23 cellular contexts compared by ENCODE assay signal in the genomic region with DNA sequence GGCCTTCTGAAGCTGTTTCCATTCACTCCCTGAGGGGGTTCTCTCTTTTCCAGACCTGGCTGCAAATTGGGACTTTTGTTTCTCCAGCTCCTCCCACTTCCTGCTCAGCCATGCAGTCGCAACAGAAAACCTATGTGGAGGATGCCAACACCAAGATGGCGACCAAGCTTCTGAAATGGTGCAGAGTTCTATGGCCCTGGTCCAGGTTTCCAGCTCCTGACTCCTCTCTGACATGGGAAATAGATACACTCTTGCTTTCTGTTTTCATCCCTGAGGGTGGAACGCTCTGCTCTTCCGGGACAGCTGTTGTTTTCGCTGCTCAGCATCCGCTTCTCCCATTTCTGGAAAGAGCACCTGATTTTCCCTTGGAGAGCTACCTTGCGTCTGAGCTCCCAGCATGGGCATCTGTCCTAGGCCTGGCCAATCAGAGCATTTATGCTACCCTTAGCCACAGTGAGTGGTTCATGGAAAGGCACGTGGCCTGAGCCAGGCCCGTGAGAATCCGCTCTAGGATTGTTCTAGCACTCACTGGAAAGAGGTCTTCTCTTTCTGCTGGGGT. TPM values are rescaled to one million over a fixed set of nuclear protein-coding genes. Genes with fewer than 3 reads are reported as not detected.
DNase-seq lines count a peak whose midpoint lies in the region; ATAC-seq and TF ChIP-seq lines count a peak whose summit lies in the region.
"Had no signal": no experiment of that assay in that cellular context is flagged by ENCODE, and none has a peak within 500 bp of the region (broad histone marks: within the 10 kb centered on the region; RNA-seq: fewer than 3 reads in every experiment).

No MANE protein-coding gene starts in this region.

- H3K27ac ChIP-seq in layer of hippocampus (ENCODE audit: low read depth, low read length): peak overlapping the region; percentile 60
- H3K27ac ChIP-seq: PC-9, SJSA1, spleen had no signal

- peaks cover 8% of the 10 kb centered on the region for H3K27me3 Mint-ChIP-seq in endothelial cell (ENCODE audit: unreplicated experiment)
- peaks cover 17% of the 10 kb centered on the region for H3K27me3 Mint-ChIP-seq in stimulated activated naive CD8-positive, alpha-beta T cell treated with anti-CD3 and anti-CD28 coated beads, Interleukin-15, amount 100 ng/mL, for 72 hours
- H3K27me3 Mint-ChIP-seq: stimulated activated naive CD8-positive, alpha-beta T cell treated with anti-CD3 and anti-CD28 coated beads, Interleukin-15, Interleukin-2, amounts not matched to agents 100 ng/mL and 50 ng/mL, for 24 hours had no signal

- peaks cover 26% of the 10 kb centered on the region for H3K4me1 Mint-ChIP-seq in endothelial cell (ENCODE audit: unreplicated experiment)
- H3K4me1 Mint-ChIP-seq in stimulated activated naive CD8-positive, alpha-beta T cell treated with anti-CD3 and anti-CD28 coated beads, Interleukin-15, amount 100 ng/mL, for 72 hours: peaks cover 6% of the 10 kb centered on the region
- H3K4me1 Mint-ChIP-seq: activated CD4-positive, alpha-beta T cell treated with anti-CD3 and anti-CD28 coated beads, Interleukin-2, amount 10 ng/mL, durations not matched to agents 7 days and 5 days; activated naive CD8-positive, alpha-beta T cell treated with anti-CD3 and anti-CD28 coated beads, Interleukin-2, amount 50 U/mL, for 24 hours had no signal

- H3K36me3 Mint-ChIP-seq in endothelial cell (ENCODE audit: low read depth, unreplicated experiment): peaks cover 29% of the 10 kb centered on the region
- H3K36me3 Mint-ChIP-seq in activated naive CD4-positive, alpha-beta T cell treated with anti-CD3 and anti-CD28 coated beads, Interleukin-2, amount 50 U/mL, for 72 hours: peaks cover 0 to 7% of the 10 kb centered on the region in 2 donors

- peak; percentile 12 for ATAC-seq in Right ventricle myocardium inferior
- ATAC-seq in stimulated activated naive CD8-positive, alpha-beta T cell treated with anti-CD3 and anti-CD28 coated beads, Interleukin-15, amount 100 ng/mL, for 72 hours: no peak
- ATAC-seq in activated naive CD4-positive, alpha-beta T cell treated with anti-CD3 and anti-CD28 coated beads, Interleukin-2, amount 50 U/mL, for 72 hours: no peak
- no peak for ATAC-seq in left lobe of liver
- ATAC-seq: activated naive CD8-positive, alpha-beta T cell treated with anti-CD3 and anti-CD28 coated beads, Interleukin-2, amount 50 U/mL, for 24 hours had no signal

- no peak for TF ChIP-seq CTCF in endothelial cell (IDR thresholded peaks at IDR 0.05; ENCODE audit: unreplicated experiment)

- intact Hi-C loops in Right ventricle myocardium inferior (cut with DNase I) (no loop called here), cardiac septum (cut with DNase I) (loop anchor here (2.0 kb wide), 1 partner anchor 70 kb away; no protein-coding TSS in a partner anchor)

- no peaks in the 10 kb centered on the region for H3K9me3 Mint-ChIP-seq in endothelial cell (ENCODE audit: unreplicated experiment)
- H3K9me3 Mint-ChIP-seq in stimulated activated naive CD8-positive, alpha-beta T cell treated with anti-CD3 and anti-CD28 coated beads, Interleukin-15, amount 100 ng/mL, for 72 hours: no peaks in the 10 kb centered on the region
- no peaks in the 10 kb centered on the region for H3K9me3 Mint-ChIP-seq in activated naive CD4-positive, alpha-beta T cell treated with anti-CD3 and anti-CD28 coated beads, Interleukin-2, amount 50 U/mL, for 72 hours
- H3K9me3 Mint-ChIP-seq: activated CD4-positive, alpha-beta T cell treated with anti-CD3 and anti-CD28 coated beads, Interleukin-2, amount 10 ng/mL, durations not matched to agents 7 days and 5 days; activated naive CD8-positive, alpha-beta T cell treated with anti-CD3 and anti-CD28 coated beads, Interleukin-2, amount 50 U/mL, for 24 hours; HFFc6; neural crest cell; stimulated activated naive CD8-positive, alpha-beta T cell treated with anti-CD3 and anti-CD28 coated beads, Interleukin-15, Interleukin-2, amounts not matched to agents 100 ng/mL and 50 ng/mL, for 24 hours; T-helper 1 cell treated with Interleukin-12 subunit alpha and Interleukin-12 subunit beta and Interleukin-4 antibody, amounts not matched to agents 30 μg/mL and 1 μg/mL, for 36 hours had no signal

- peak overlapping the region; percentile 69 for H3K4me3 Mint-ChIP-seq in endothelial cell (ENCODE audit: unreplicated experiment)
- no peak overlapping the region for H3K4me3 Mint-ChIP-seq in stimulated activated naive CD8-positive, alpha-beta T cell treated with anti-CD3 and anti-CD28 coated beads, Interleukin-15, amount 100 ng/mL, for 72 hours
- H3K4me3 Mint-ChIP-seq: activated CD4-positive, alpha-beta T cell treated with anti-CD3 and anti-CD28 coated beads, Interleukin-2, amount 10 ng/mL, durations not matched to agents 7 days and 5 days; activated naive CD8-positive, alpha-beta T cell treated with anti-CD3 and anti-CD28 coated beads, Interleukin-2, amount 50 U/mL, for 24 hours; HFFc6; neural crest cell; stimulated activated naive CD8-positive, alpha-beta T cell treated with anti-CD3 and anti-CD28 coated beads, Interleukin-15, Interleukin-2, amounts not matched to agents 100 ng/mL and 50 ng/mL, for 24 hours; T-helper 1 cell treated with Interleukin-12 subunit alpha and Interleukin-12 subunit beta and Interleukin-4 antibody, amounts not matched to agents 30 μg/mL and 1 μg/mL, for 36 hours had no signal

- no peak overlapping the region for H3K27ac Mint-ChIP-seq in endothelial cell (ENCODE audit: unreplicated experiment)
- no peak overlapping the region for H3K27ac Mint-ChIP-seq in stimulated activated naive CD8-positive, alpha-beta T cell treated with anti-CD3 and anti-CD28 coated beads, Interleukin-15, amount 100 ng/mL, for 72 hours
- no peak overlapping the region for H3K27ac Mint-ChIP-seq in activated naive CD4-positive, alpha-beta T cell treated with anti-CD3 and anti-CD28 coated beads, Interleukin-2, amount 50 U/mL, for 72 hours
- H3K27ac Mint-ChIP-seq: activated CD4-positive, alpha-beta T cell treated with anti-CD3 and anti-CD28 coated beads, Interleukin-2, amount 10 ng/mL, durations not matched to agents 7 days and 5 days; activated naive CD8-positive, alpha-beta T cell treated with anti-CD3 and anti-CD28 coated beads, Interleukin-2, amount 50 U/mL, for 24 hours; HFFc6; stimulated activated naive CD8-positive, alpha-beta T cell treated with anti-CD3 and anti-CD28 coated beads, Interleukin-15, Interleukin-2, amounts not matched to agents 100 ng/mL and 50 ng/mL, for 24 hours; T-helper 1 cell treated with Interleukin-12 subunit alpha and Interleukin-12 subunit beta and Interleukin-4 antibody, amounts not matched to agents 30 μg/mL and 1 μg/mL, for 36 hours had no signal

- no peak for DNase-seq in Right ventricle myocardium inferior (ENCODE audit: missing footprints)
- DNase-seq in cardiac septum (ENCODE audit: low spot score): no peak
- no peak for DNase-seq in endothelial cell (ENCODE audit: low spot score)
- no peak for DNase-seq in stimulated activated naive CD8-positive, alpha-beta T cell treated with anti-CD3 and anti-CD28 coated beads, Interleukin-15, amount 100 ng/mL, for 72 hours
- DNase-seq in hippocampal formation (lab: John Stamatoyannopoulos, UW): no peak
- no peak for DNase-seq in activated naive CD4-positive, alpha-beta T cell treated with anti-CD3 and anti-CD28 coated beads, Interleukin-2, amount 50 U/mL, for 72 hours (ENCODE audit: low spot score in 2 of 2)
- no peak for DNase-seq in left lobe of liver (ENCODE audit: low spot score)
- DNase-seq: activated CD4-positive, alpha-beta T cell treated with anti-CD3 and anti-CD28 coated beads, Interleukin-2, amount 10 ng/mL, durations not matched to agents 7 days and 5 days; activated naive CD8-positive, alpha-beta T cell treated with anti-CD3 and anti-CD28 coated beads, Interleukin-2, amount 50 U/mL, for 24 hours; COR-L47; erythroblast; foreskin melanocyte; HFFc6; IMR-90; NCI-H1417 treated with DMSO at 0.1 percent for 48 hours; PC-9; spleen; stimulated activated CD4-positive, alpha-beta T cell treated with anti-CD3 and anti-CD28 coated beads, Interleukin-4, amount 100 ng/mL, for 24 hours had no signal

- H3K27me3 ChIP-seq in layer of hippocampus (ENCODE audit: control insufficient read depth, insufficient read depth, low read length): no peaks in the 10 kb centered on the region
- H3K27me3 ChIP-seq: SJSA1 had no signal

RNA-seq across cellular contexts. Expression of gene GPRC5B, which starts 8.1 kb away (rescaled TPM):
- total RNA-seq in Right ventricle myocardium inferior: 90.0 TPM
- 54.1 TPM for total RNA-seq in cardiac septum
- 140 TPM for total RNA-seq in endothelial cell (ENCODE audit: unreplicated experiment)
- total RNA-seq in activated naive CD4-positive, alpha-beta T cell treated with anti-CD3 and anti-CD28 coated beads, Interleukin-2, amount 50 U/mL, for 72 hours: under 1 TPM; 0.37 to 0.59 TPM
- total RNA-seq in left lobe of liver: 5.0 TPM
